ENCODE assay signal across 1 cellular context in the genomic region with DNA sequence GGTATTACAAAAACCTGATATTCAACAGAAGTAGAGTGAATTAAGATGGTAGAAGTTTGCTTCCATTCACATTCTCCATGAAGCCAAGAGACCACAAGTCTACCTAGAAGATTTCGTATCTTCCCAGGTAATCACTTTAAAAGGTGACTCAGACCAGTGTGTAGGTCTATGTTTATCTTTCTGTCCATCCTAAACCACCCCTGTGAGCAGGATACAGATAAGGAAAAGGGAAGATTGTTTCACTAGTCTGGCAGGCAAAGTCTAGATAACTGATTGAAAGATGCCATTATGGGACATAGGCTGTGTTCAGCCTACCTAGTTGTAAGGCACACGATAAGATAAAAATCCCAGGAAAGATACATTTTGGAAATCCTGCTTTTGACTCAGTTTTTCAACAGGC.
A peak's percentile ranks its signal among the peaks of the same experiment; 100 is the strongest.
TF ChIP-seq lines count a peak whose summit lies in the region.

No MANE protein-coding gene starts in this region.

TF ChIP-seq in K562, 482 proteins besides CTCF, POLR2A, EP300 and RAD21 (continued from another document):
- TF ChIP-seq, protein P1, sequence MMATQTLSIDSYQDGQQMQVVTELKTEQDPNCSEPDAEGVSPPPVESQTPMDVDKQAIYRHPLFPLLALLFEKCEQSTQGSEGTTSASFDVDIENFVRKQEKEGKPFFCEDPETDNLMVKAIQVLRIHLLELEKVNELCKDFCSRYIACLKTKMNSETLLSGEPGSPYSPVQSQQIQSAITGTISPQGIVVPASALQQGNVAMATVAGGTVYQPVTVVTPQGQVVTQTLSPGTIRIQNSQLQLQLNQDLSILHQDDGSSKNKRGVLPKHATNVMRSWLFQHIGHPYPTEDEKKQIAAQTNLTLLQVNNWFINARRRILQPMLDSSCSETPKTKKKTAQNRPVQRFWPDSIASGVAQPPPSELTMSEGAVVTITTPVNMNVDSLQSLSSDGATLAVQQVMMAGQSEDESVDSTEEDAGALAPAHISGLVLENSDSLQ (IDR thresholded peaks at IDR 0.05) = peak; percentile 46
- peak; percentile 86 for TF ChIP-seq TCF3 (CRISPR knock-in tag; IDR thresholded peaks at IDR 0.05)
- TF ChIP-seq NFYB (IDR thresholded peaks at IDR 0.05; ENCODE audit: extremely low read depth, insufficient read length) = no peak
- TF ChIP-seq MTA2 (IDR thresholded peaks at IDR 0.05; ENCODE audit: low read depth) = peak; percentile 76
- TF ChIP-seq FIP1L1 (IDR thresholded peaks at IDR 0.05; ENCODE audit: low read depth, low read length, poor library complexity, severe bottlenecking) = no peak
- no peak for TF ChIP-seq MCM2 (IDR thresholded peaks at IDR 0.05; ENCODE audit: low read depth)
- TF ChIP-seq ZNF717 (CRISPR knock-in tag; IDR thresholded peaks at IDR 0.05) = no peak
- TF ChIP-seq PML (IDR thresholded peaks at IDR 0.05; ENCODE audit: low read length) = peak; percentile 87; the same call in 1 of the 2 replicates
- no peak for TF ChIP-seq CSDE1 (IDR thresholded peaks at IDR 0.05)
- TF ChIP-seq CTBP1 (IDR thresholded peaks at IDR 0.05; ENCODE audit: borderline replicate concordance) = peak; percentile 97
- TF ChIP-seq, protein P2, sequence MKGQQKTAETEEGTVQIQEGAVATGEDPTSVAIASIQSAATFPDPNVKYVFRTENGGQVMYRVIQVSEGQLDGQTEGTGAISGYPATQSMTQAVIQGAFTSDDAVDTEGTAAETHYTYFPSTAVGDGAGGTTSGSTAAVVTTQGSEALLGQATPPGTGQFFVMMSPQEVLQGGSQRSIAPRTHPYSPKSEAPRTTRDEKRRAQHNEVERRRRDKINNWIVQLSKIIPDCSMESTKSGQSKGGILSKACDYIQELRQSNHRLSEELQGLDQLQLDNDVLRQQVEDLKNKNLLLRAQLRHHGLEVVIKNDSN (CRISPR knock-in tag; IDR thresholded peaks at IDR 0.05) = no peak
- TF ChIP-seq, protein P3, sequence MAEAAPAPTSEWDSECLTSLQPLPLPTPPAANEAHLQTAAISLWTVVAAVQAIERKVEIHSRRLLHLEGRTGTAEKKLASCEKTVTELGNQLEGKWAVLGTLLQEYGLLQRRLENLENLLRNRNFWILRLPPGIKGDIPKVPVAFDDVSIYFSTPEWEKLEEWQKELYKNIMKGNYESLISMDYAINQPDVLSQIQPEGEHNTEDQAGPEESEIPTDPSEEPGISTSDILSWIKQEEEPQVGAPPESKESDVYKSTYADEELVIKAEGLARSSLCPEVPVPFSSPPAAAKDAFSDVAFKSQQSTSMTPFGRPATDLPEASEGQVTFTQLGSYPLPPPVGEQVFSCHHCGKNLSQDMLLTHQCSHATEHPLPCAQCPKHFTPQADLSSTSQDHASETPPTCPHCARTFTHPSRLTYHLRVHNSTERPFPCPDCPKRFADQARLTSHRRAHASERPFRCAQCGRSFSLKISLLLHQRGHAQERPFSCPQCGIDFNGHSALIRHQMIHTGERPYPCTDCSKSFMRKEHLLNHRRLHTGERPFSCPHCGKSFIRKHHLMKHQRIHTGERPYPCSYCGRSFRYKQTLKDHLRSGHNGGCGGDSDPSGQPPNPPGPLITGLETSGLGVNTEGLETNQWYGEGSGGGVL (CRISPR knock-in tag; IDR thresholded peaks at IDR 0.05) = no peak
- no peak for TF ChIP-seq ZKSCAN8 (CRISPR knock-in tag; IDR thresholded peaks at IDR 0.05)
- TF ChIP-seq XRCC3 (IDR thresholded peaks at IDR 0.05) = no peak
- peak; percentile 94 for TF ChIP-seq JUND (IDR thresholded peaks at IDR 0.05; ENCODE audit: borderline replicate concordance, low read depth, low read length)
- TF ChIP-seq JUND (tag; IDR thresholded peaks at IDR 0.05; ENCODE audit: borderline replicate concordance, low read depth, low read length) = peak; percentile 92; the same call in 1 of the 3 replicates
- TF ChIP-seq PREB (CRISPR knock-in tag; IDR thresholded peaks at IDR 0.05) = no peak
